In the genomic region with DNA sequence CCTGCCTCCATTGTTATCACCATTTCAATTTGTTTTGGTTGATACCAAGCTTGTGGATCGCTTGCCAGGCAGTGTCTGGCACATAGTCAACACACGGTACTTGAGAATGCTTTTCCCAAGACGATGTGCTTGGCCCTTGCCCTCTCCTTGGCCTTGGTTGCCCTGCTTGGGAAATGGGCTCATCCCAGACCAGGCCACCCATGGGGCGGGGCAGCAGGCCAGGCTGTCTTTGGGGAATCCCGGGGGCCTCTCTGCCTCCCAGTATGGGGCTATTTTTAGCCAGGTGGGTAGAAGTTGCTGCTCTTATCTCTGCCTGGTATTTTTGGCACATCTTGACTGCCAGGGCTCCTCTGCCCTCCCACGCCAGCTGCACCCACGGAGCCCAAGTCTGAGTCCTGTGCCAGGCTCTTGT, we compare ENCODE assay signal across 2 cellular contexts.
TF ChIP-seq lines count a peak whose summit lies in the region.

No MANE protein-coding gene starts in this region.

TF ChIP-seq in GM23338, 12 proteins besides CTCF, POLR2A, EP300 and RAD21 (continues in another document):
- TF ChIP-seq NANOG (IDR thresholded peaks at IDR 0.05; ENCODE audit: borderline replicate concordance) (no peak), POLR2AphosphoS5 (IDR thresholded peaks at IDR 0.05; ENCODE audit: low read depth) (no peak), EZH2phosphoT487 (IDR thresholded peaks at IDR 0.05; ENCODE audit: unreplicated experiment) (no peak), ZNF114 (CRISPR knock-in tag; IDR thresholded peaks at IDR 0.05) (no peak), EZH2 (IDR thresholded peaks at IDR 0.05; ENCODE audit: low read depth, unreplicated experiment) (no peak), CREB1 (CRISPR knock-in tag; IDR thresholded peaks at IDR 0.05; ENCODE audit: low read depth) (no peak), JUNB (IDR thresholded peaks at IDR 0.05; ENCODE audit: unreplicated experiment) (no peak)
- TF ChIP-seq, protein P1, sequence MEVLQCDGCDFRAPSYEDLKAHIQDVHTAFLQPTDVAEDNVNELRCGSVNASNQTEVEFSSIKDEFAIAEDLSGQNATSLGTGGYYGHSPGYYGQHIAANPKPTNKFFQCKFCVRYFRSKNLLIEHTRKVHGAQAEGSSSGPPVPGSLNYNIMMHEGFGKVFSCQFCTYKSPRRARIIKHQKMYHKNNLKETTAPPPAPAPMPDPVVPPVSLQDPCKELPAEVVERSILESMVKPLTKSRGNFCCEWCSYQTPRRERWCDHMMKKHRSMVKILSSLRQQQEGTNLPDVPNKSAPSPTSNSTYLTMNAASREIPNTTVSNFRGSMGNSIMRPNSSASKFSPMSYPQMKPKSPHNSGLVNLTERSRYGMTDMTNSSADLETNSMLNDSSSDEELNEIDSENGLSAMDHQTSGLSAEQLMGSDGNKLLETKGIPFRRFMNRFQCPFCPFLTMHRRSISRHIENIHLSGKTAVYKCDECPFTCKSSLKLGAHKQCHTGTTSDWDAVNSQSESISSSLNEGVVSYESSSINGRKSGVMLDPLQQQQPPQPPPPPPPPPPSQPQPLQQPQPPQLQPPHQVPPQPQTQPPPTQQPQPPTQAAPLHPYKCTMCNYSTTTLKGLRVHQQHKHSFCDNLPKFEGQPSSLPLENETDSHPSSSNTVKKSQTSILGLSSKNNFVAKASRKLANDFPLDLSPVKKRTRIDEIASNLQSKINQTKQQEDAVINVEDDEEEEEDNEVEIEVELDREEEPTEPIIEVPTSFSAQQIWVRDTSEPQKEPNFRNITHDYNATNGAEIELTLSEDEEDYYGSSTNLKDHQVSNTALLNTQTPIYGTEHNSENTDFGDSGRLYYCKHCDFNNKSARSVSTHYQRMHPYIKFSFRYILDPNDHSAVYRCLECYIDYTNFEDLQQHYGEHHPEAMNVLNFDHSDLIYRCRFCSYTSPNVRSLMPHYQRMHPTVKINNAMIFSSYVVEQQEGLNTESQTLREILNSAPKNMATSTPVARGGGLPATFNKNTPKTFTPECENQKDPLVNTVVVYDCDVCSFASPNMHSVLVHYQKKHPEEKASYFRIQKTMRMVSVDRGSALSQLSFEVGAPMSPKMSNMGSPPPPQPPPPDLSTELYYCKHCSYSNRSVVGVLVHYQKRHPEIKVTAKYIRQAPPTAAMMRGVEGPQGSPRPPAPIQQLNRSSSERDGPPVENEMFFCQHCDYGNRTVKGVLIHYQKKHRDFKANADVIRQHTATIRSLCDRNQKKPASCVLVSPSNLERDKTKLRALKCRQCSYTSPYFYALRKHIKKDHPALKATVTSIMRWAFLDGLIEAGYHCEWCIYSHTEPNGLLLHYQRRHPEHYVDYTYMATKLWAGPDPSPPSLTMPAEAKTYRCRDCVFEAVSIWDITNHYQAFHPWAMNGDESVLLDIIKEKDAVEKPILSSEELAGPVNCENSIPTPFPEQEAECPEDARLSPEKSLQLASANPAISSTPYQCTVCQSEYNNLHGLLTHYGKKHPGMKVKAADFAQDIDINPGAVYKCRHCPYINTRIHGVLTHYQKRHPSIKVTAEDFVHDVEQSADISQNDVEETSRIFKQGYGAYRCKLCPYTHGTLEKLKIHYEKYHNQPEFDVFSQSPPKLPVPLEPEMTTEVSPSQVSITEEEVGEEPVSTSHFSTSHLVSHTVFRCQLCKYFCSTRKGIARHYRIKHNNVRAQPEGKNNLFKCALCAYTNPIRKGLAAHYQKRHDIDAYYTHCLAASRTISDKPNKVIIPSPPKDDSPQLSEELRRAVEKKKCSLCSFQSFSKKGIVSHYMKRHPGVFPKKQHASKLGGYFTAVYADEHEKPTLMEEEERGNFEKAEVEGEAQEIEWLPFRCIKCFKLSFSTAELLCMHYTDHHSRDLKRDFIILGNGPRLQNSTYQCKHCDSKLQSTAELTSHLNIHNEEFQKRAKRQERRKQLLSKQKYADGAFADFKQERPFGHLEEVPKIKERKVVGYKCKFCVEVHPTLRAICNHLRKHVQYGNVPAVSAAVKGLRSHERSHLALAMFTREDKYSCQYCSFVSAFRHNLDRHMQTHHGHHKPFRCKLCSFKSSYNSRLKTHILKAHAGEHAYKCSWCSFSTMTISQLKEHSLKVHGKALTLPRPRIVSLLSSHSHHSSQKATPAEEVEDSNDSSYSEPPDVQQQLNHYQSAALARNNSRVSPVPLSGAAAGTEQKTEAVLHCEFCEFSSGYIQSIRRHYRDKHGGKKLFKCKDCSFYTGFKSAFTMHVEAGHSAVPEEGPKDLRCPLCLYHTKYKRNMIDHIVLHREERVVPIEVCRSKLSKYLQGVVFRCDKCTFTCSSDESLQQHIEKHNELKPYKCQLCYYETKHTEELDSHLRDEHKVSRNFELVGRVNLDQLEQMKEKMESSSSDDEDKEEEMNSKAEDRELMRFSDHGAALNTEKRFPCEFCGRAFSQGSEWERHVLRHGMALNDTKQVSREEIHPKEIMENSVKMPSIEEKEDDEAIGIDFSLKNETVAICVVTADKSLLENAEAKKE (CRISPR knock-in tag; IDR thresholded peaks at IDR 0.05) = no peak
- TF ChIP-seq, protein P2, sequence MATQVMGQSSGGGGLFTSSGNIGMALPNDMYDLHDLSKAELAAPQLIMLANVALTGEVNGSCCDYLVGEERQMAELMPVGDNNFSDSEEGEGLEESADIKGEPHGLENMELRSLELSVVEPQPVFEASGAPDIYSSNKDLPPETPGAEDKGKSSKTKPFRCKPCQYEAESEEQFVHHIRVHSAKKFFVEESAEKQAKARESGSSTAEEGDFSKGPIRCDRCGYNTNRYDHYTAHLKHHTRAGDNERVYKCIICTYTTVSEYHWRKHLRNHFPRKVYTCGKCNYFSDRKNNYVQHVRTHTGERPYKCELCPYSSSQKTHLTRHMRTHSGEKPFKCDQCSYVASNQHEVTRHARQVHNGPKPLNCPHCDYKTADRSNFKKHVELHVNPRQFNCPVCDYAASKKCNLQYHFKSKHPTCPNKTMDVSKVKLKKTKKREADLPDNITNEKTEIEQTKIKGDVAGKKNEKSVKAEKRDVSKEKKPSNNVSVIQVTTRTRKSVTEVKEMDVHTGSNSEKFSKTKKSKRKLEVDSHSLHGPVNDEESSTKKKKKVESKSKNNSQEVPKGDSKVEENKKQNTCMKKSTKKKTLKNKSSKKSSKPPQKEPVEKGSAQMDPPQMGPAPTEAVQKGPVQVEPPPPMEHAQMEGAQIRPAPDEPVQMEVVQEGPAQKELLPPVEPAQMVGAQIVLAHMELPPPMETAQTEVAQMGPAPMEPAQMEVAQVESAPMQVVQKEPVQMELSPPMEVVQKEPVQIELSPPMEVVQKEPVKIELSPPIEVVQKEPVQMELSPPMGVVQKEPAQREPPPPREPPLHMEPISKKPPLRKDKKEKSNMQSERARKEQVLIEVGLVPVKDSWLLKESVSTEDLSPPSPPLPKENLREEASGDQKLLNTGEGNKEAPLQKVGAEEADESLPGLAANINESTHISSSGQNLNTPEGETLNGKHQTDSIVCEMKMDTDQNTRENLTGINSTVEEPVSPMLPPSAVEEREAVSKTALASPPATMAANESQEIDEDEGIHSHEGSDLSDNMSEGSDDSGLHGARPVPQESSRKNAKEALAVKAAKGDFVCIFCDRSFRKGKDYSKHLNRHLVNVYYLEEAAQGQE (IDR thresholded peaks at IDR 0.05; ENCODE audit: unreplicated experiment) = no peak
- TF ChIP-seq, protein P3, sequence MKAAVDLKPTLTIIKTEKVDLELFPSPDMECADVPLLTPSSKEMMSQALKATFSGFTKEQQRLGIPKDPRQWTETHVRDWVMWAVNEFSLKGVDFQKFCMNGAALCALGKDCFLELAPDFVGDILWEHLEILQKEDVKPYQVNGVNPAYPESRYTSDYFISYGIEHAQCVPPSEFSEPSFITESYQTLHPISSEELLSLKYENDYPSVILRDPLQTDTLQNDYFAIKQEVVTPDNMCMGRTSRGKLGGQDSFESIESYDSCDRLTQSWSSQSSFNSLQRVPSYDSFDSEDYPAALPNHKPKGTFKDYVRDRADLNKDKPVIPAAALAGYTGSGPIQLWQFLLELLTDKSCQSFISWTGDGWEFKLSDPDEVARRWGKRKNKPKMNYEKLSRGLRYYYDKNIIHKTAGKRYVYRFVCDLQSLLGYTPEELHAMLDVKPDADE (IDR thresholded peaks at IDR 0.05) = no peak

TF ChIP-seq in H1, 55 proteins besides CTCF, POLR2A, EP300 and RAD21 (continued from another document):
- TF ChIP-seq ZNF274 (IDR thresholded peaks at IDR 0.05; ENCODE audit: borderline replicate concordance, extremely low read depth, low read length) (no peak), RBBP5 (IDR thresholded peaks at IDR 0.05; ENCODE audit: borderline replicate concordance, low read depth, low read length) (no peak), SIRT6 (IDR thresholded peaks at IDR 0.05; ENCODE audit: low read length) (no peak), SAP30 (IDR thresholded peaks at IDR 0.05; ENCODE audit: insufficient read depth, insufficient replicate concordance, low read length) (no peak), SUZ12 (IDR thresholded peaks at IDR 0.05; ENCODE audit: low read length) (no peak), SP4 (IDR thresholded peaks at IDR 0.05; ENCODE audit: low read length) (no peak), SP2 (IDR thresholded peaks at IDR 0.05; ENCODE audit: low read length) (no peak), YY1 (IDR thresholded peaks at IDR 0.05; ENCODE audit: low read depth, low read length) (no peak), CHD1 (IDR thresholded peaks at IDR 0.05; ENCODE audit: low read depth, low read length) (no peak), HDAC2 (IDR thresholded peaks at IDR 0.05; ENCODE audit: borderline replicate concordance in 1 of 2, low read depth in 2 of 2, low read length in 2 of 2) (no peak), CEBPB (IDR thresholded peaks at IDR 0.05; ENCODE audit: low read depth, low read length) (no peak)
- TF ChIP-seq, protein P4, sequence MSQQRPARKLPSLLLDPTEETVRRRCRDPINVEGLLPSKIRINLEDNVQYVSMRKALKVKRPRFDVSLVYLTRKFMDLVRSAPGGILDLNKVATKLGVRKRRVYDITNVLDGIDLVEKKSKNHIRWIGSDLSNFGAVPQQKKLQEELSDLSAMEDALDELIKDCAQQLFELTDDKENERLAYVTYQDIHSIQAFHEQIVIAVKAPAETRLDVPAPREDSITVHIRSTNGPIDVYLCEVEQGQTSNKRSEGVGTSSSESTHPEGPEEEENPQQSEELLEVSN (IDR thresholded peaks at IDR 0.05) = no peak
